1 cellular context compared by ENCODE assay signal in the genomic region with DNA sequence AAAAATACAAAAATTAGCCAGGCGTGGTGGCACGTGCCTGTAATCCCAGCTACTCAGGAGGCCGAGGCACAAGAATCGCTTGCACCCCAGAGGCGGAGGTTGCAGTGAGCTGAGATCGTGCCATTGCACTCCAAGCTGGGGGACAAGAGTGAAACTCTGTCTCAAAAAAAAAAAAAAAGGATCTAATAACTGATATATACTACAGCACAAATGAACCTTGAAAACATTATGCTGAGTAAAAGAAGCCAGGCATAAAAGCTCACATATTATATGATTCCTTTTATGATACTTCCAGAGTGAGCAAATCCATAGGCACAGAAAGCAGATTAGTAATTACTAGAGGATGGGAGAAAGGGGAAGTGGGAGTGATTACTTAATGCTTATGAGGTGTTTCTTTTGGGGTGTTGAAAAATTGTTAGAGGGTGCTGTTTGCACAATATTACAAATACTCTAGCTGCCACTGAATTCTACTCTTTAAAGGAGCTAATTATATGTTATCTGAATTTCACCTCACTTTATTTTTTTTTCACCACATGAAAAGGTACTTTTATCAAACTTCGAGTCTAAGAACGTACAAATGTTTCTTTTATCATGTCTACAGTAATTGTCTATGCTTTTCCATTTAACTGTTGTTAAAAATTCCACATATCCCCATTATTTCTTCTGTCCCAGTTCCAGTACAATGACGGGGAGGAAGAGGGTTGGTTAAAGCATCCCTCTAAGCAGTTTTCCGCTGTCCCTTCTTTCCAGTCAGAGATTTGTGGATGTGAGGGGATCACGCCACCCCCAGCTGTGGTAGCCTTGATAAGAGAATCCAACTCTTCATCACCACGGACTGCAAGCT.
TF ChIP-seq lines count a peak whose summit lies in the region.

No MANE protein-coding gene starts in this region.

TF ChIP-seq in GM12878, 131 proteins besides CTCF, POLR2A, EP300 and RAD21 (continued from another document):
- no peak for TF ChIP-seq PML (IDR thresholded peaks at IDR 0.05; ENCODE audit: low read length)
